32 cellular contexts compared by ENCODE assay signal in the genomic region with DNA sequence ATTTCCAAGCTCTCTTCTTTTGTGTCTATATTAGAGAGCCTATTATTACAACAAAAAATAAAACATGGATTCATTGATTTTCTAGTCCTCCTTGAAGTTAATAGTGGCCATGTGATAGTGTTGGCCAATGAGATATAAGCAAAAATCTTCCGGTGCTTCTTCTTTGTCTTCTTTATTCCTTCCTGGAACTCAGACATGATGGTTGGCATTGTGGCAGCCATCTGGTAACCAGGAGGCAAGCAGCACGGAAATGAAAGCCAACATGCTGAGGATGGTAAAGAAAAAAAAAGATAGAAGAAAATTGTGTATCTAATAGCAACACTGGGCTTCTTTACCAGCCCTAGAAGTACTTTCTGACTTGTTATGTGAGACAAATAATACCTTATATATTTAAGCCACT.
"Had no signal": no experiment of that assay in that cellular context is flagged by ENCODE, and none has a peak within 500 bp of the region (broad histone marks: within the 10 kb centered on the region; RNA-seq: fewer than 3 reads in every experiment).

No MANE protein-coding gene starts in this region.

- H3K27me3 ChIP-seq: MG63 had no signal

- H3K4me3 ChIP-seq: MG63 had no signal

- H3K36me3 ChIP-seq: MG63 had no signal

- DNase-seq: Karpas-422, Kasumi-1, MG63, MM.1S, MV-4-11, NCI-H1048, NCI-H1092, NCI-H1092 treated with DMSO at 0.1 percent for 48 hours, NCI-H1417, NCI-H1417 treated with DMSO at 0.1 percent for 48 hours, NCI-H1436, NCI-H1436 treated with DMSO at 0.1 percent for 48 hours, NCI-H146, NCI-H1694, NCI-H1694 treated with DMSO at 0.1 percent for 48 hours, NCI-H187, NCI-H187 treated with DMSO at 0.1 percent for 48 hours, NCI-H1930, NCI-H2029, NCI-H2029 treated with DMSO at 0.1 percent for 48 hours, NCI-H2081, NCI-H2081 treated with DMSO at 0.1 percent for 48 hours, NCI-H2107, NCI-H2171, NCI-H2171 treated with DMSO at 0.1 percent for 48 hours, NCI-H2227 treated with DMSO at 0.1 percent for 48 hours, NCI-H226, NCI-H345, NCI-H446, NCI-H446 treated with DMSO at 0.1 percent for 48 hours, NCI-H510A, NCI-H510A treated with DMSO at 0.1 percent for 48 hours had no signal

- H3K9me3 ChIP-seq: MG63 had no signal
